17 cellular contexts compared by ENCODE assay signal in the genomic region with DNA sequence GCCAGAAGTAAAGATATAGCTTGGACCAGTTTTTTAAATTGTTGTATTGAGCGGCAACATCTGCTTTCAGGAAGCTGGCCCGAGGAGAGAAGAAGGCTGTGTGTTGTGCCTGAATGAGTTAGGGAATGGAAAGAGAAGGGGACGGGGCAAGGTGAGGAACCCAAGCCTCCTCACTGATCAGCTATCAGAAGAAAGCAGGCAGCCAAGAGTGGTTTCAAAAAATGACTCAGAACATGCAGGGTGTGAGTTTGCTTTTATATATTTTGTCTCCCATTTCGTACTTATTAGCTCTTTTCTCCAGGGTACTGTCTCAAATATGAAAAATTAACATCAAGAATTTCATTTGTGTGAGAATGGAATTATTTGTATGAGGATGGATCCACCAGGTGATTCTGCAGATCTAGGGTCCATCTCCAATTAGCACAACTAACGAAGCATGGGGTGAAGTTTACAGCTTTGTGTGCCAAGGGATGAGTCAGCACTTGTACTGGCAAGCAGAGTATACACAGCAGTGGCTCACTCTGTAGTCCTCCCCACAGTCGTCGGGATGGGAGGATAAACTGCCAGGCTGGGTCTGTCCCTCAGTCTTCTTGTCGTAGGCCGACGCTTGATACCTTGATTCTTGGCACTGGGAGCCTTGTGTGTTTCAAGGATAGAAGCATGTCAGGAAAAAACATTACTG.
A peak's percentile ranks its signal among the peaks of the same experiment; 100 is the strongest.
DNase-seq lines count a peak whose midpoint lies in the region; TF ChIP-seq lines count a peak whose summit lies in the region.
"Had no signal": no experiment of that assay in that cellular context is flagged by ENCODE, and none has a peak within 500 bp of the region (broad histone marks: within the 10 kb centered on the region; RNA-seq: fewer than 3 reads in every experiment).

No MANE protein-coding gene starts in this region.

- TF ChIP-seq CTCF in cardiac fibroblast (IDR thresholded peaks at IDR 0.05; ENCODE audit: low read depth, low read length), result no peak

- no peak overlapping the region for H2AK5ac ChIP-seq in mesenchymal stem cell (ENCODE audit: low read length, severe bottlenecking)

- no peaks in the 10 kb centered on the region for H3K79me1 ChIP-seq in mesenchymal stem cell (replicated peaks; ENCODE audit: low read length, poor library complexity, severe bottlenecking)

- no peak overlapping the region for H3K4me3 ChIP-seq in cardiac fibroblast (replicated peaks in 1 of 2; ENCODE audit: low read depth in 2 of 2, low read length in 2 of 2)
- no peak overlapping the region for H3K4me3 ChIP-seq in mesenchymal stem cell (ENCODE audit: insufficient read depth in 1 of 2, low read depth in 1 of 2, low read length in 2 of 2)
- H3K4me3 ChIP-seq: gastrocnemius medialis, thyroid gland had no signal

- H2BK15ac ChIP-seq in mesenchymal stem cell (ENCODE audit: low read depth, poor library complexity, severe bottlenecking), result no peak overlapping the region

- no peak overlapping the region for H3K9ac ChIP-seq in mesenchymal stem cell (ENCODE audit: low read length)

- no peaks in the 10 kb centered on the region for H3K36me3 ChIP-seq in mesenchymal stem cell (ENCODE audit: control insufficient read depth in 1 of 2, insufficient read depth in 2 of 2, low read depth in 1 of 2, low read length in 2 of 2)
- H3K36me3 ChIP-seq: gastrocnemius medialis, thyroid gland had no signal

- 80% methylated on average over 9 of the region's 10 CpGs for WGBS in mesenchymal stem cell

- no peak overlapping the region for H3K27ac ChIP-seq in mesenchymal stem cell (ENCODE audit: low read length, poor library complexity, severe bottlenecking)
- H3K27ac ChIP-seq: gastrocnemius medialis, thyroid gland had no signal

- H2BK12ac ChIP-seq in mesenchymal stem cell (ENCODE audit: low read length in 2 of 2), result no peak overlapping the region

- no peak overlapping the region for H2AFZ ChIP-seq in mesenchymal stem cell (ENCODE audit: low read depth, low read length)

- no peak overlapping the region for H3K18ac ChIP-seq in mesenchymal stem cell (ENCODE audit: low read depth in 1 of 2, low read length in 2 of 2)

- DNase-seq in Daoy (ENCODE audit: low read depth) (peak; percentile 67), LHCN-M2 (ENCODE audit: low read depth) (peak; percentile 54), cardiac fibroblast (ENCODE audit: low read depth in 2 of 2) (peak; percentile 12 to 40), mesenchymal stem cell (peak; percentile 48), activated gamma-delta T cell treated with Interleukin-2 at 50 U/mL for 16 hours (no peak)
- no peak for DNase-seq in stimulated activated CD4-positive, alpha-beta T cell treated with anti-CD3 and anti-CD28 coated beads, Interleukin-4, amount 100 ng/mL, for 1 hour
- DNase-seq in activated CD8-positive, alpha-beta memory T cell treated with anti-CD3 and anti-CD28 coated beads for 24 hours, result no peak
- DNase-seq in activated effector memory CD4-positive, alpha-beta T cell treated with anti-CD3 and anti-CD28 coated beads, Interleukin-2, amount 50 U/mL, for 16 hours, result no peak
- DNase-seq: activated CD4-positive, alpha-beta T cell treated with anti-CD3 and anti-CD28 coated beads, Interleukin-2, amount 10 ng/mL, durations not matched to agents 7 days and 5 days; activated T-cell treated with anti-CD3 and anti-CD28 coated beads, Interleukin-2, amount 50 U/mL, for 48 hours; aorta; DMS153; gastrocnemius medialis; midbrain; NCI-H1436; NCI-H446 treated with DMSO at 0.1 percent for 48 hours; thyroid gland had no signal

- H3K9me3 ChIP-seq in mesenchymal stem cell (ENCODE audit: control insufficient read depth, low read length), result no peaks in the 10 kb centered on the region
- H3K9me3 ChIP-seq: gastrocnemius medialis, thyroid gland had no signal

- H4K8ac ChIP-seq in mesenchymal stem cell (ENCODE audit: low read length), result no peak overlapping the region

- H4K91ac ChIP-seq in mesenchymal stem cell (ENCODE audit: low read length), result no peak overlapping the region

- H3K4ac ChIP-seq in mesenchymal stem cell (ENCODE audit: low read depth in 1 of 2, low read length in 2 of 2), result no peak overlapping the region

- no peaks in the 10 kb centered on the region for H3K4me1 ChIP-seq in mesenchymal stem cell (ENCODE audit: control insufficient read depth, insufficient read depth, low read depth, low read length)
- H3K4me1 ChIP-seq: gastrocnemius medialis, thyroid gland had no signal

- no peak overlapping the region for H2BK120ac ChIP-seq in mesenchymal stem cell (ENCODE audit: low read depth, low read length)

- no peaks in the 10 kb centered on the region for H3K27me3 ChIP-seq in mesenchymal stem cell (ENCODE audit: control insufficient read depth in 1 of 2, insufficient read depth in 1 of 2, low read length in 2 of 2)
- H3K27me3 ChIP-seq: gastrocnemius medialis, thyroid gland had no signal

- no peak overlapping the region for H2BK5ac ChIP-seq in mesenchymal stem cell (ENCODE audit: low read depth, low read length, poor library complexity, severe bottlenecking)

- no peak overlapping the region for H3K23ac ChIP-seq in mesenchymal stem cell (ENCODE audit: low read length in 2 of 2)

- H3K14ac ChIP-seq in mesenchymal stem cell (ENCODE audit: low read length in 2 of 2), result no peak overlapping the region

- no peak overlapping the region for H3K4me2 ChIP-seq in mesenchymal stem cell (ENCODE audit: low read length, poor library complexity, severe bottlenecking)

Comparison
In these comparisons a context has a peak if more than half of its experiments do, and no peak if none do; other contexts are left out.
1. DNase-seq: peak in Daoy (single experiment), LHCN-M2 (single experiment), cardiac fibroblast (2 of 2) and mesenchymal stem cell (single experiment); none in stimulated activated CD4-positive, alpha-beta T cell treated with anti-CD3 and anti-CD28 coated beads, Interleukin-4, amount 100 ng/mL, for 1 hour (single experiment), activated gamma-delta T cell treated with Interleukin-2 at 50 U/mL for 16 hours (single experiment), activated CD8-positive, alpha-beta memory T cell treated with anti-CD3 and anti-CD28 coated beads for 24 hours (single experiment) and activated effector memory CD4-positive, alpha-beta T cell treated with anti-CD3 and anti-CD28 coated beads, Interleukin-2, amount 50 U/mL, for 16 hours (single experiment).